1 cellular context compared by ENCODE assay signal in the genomic region with DNA sequence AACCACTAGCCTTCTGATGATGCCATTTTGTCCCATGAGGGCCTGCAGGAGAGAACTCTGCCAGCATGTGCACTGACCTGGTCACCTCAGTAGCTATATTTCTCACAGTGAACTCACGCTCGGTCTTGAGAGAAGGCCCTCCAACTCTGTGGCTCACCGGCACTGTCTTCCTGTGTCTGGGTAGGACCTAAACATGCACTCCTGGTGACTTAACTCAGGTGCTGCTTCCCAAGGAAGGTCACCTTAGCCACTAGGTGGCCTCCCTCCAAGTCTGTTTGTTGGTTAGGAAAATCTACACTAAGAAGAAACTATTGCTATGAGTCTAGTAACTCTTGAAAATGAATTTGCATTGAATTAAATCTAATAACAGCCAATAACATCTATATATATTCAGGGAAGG.
TF ChIP-seq lines count a peak whose summit lies in the region.

No MANE protein-coding gene starts in this region.

TF ChIP-seq in GM23338, 12 proteins besides CTCF, POLR2A, EP300 and RAD21 (continued from another document):
- TF ChIP-seq ETS1 (IDR thresholded peaks at IDR 0.05), result no peak
- TF ChIP-seq, protein P1, sequence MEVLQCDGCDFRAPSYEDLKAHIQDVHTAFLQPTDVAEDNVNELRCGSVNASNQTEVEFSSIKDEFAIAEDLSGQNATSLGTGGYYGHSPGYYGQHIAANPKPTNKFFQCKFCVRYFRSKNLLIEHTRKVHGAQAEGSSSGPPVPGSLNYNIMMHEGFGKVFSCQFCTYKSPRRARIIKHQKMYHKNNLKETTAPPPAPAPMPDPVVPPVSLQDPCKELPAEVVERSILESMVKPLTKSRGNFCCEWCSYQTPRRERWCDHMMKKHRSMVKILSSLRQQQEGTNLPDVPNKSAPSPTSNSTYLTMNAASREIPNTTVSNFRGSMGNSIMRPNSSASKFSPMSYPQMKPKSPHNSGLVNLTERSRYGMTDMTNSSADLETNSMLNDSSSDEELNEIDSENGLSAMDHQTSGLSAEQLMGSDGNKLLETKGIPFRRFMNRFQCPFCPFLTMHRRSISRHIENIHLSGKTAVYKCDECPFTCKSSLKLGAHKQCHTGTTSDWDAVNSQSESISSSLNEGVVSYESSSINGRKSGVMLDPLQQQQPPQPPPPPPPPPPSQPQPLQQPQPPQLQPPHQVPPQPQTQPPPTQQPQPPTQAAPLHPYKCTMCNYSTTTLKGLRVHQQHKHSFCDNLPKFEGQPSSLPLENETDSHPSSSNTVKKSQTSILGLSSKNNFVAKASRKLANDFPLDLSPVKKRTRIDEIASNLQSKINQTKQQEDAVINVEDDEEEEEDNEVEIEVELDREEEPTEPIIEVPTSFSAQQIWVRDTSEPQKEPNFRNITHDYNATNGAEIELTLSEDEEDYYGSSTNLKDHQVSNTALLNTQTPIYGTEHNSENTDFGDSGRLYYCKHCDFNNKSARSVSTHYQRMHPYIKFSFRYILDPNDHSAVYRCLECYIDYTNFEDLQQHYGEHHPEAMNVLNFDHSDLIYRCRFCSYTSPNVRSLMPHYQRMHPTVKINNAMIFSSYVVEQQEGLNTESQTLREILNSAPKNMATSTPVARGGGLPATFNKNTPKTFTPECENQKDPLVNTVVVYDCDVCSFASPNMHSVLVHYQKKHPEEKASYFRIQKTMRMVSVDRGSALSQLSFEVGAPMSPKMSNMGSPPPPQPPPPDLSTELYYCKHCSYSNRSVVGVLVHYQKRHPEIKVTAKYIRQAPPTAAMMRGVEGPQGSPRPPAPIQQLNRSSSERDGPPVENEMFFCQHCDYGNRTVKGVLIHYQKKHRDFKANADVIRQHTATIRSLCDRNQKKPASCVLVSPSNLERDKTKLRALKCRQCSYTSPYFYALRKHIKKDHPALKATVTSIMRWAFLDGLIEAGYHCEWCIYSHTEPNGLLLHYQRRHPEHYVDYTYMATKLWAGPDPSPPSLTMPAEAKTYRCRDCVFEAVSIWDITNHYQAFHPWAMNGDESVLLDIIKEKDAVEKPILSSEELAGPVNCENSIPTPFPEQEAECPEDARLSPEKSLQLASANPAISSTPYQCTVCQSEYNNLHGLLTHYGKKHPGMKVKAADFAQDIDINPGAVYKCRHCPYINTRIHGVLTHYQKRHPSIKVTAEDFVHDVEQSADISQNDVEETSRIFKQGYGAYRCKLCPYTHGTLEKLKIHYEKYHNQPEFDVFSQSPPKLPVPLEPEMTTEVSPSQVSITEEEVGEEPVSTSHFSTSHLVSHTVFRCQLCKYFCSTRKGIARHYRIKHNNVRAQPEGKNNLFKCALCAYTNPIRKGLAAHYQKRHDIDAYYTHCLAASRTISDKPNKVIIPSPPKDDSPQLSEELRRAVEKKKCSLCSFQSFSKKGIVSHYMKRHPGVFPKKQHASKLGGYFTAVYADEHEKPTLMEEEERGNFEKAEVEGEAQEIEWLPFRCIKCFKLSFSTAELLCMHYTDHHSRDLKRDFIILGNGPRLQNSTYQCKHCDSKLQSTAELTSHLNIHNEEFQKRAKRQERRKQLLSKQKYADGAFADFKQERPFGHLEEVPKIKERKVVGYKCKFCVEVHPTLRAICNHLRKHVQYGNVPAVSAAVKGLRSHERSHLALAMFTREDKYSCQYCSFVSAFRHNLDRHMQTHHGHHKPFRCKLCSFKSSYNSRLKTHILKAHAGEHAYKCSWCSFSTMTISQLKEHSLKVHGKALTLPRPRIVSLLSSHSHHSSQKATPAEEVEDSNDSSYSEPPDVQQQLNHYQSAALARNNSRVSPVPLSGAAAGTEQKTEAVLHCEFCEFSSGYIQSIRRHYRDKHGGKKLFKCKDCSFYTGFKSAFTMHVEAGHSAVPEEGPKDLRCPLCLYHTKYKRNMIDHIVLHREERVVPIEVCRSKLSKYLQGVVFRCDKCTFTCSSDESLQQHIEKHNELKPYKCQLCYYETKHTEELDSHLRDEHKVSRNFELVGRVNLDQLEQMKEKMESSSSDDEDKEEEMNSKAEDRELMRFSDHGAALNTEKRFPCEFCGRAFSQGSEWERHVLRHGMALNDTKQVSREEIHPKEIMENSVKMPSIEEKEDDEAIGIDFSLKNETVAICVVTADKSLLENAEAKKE (CRISPR knock-in tag; IDR thresholded peaks at IDR 0.05), result no peak
- TF ChIP-seq EZH2phosphoT487 (IDR thresholded peaks at IDR 0.05; ENCODE audit: unreplicated experiment), result no peak
